In genomic region chr20:7703436-7703835, GRCh38 we compare ENCODE assay signal across 14 cellular contexts.
DNase-seq lines count a peak whose midpoint lies in the region; ATAC-seq and TF ChIP-seq lines count a peak whose summit lies in the region.
"Had no signal": no experiment of that assay in that cellular context is flagged by ENCODE, and none has a peak within 500 bp of the region (broad histone marks: within the 10 kb centered on the region; RNA-seq: fewer than 3 reads in every experiment).

No MANE protein-coding gene starts in this region.

- no peak overlapping the region for H3K4me3 Mint-ChIP-seq in mesothelial cell of epicardium

- H3K36me3 Mint-ChIP-seq in mesothelial cell of epicardium: no peaks in the 10 kb centered on the region

- peaks cover 8% of the 10 kb centered on the region for H3K27me3 Mint-ChIP-seq in mesothelial cell of epicardium (ENCODE audit: low read depth)

- ATAC-seq in HG03175 (IDR thresholded peaks at IDR 0.05; ENCODE audit: unreplicated experiment) (no peak), GM18502 (IDR thresholded peaks at IDR 0.05; ENCODE audit: poor library complexity, unreplicated experiment) (no peak)

- H3K4me1 Mint-ChIP-seq in mesothelial cell of epicardium: no peaks in the 10 kb centered on the region

- H3K9me3 Mint-ChIP-seq in mesothelial cell of epicardium: peaks cover 4% of the 10 kb centered on the region

- H3K27me3 ChIP-seq in layer of hippocampus (ENCODE audit: control insufficient read depth, insufficient read depth, low read length): no peaks in the 10 kb centered on the region
- H3K27me3 ChIP-seq: tibial nerve had no signal

- peak overlapping the region; percentile 65 for H3K27ac ChIP-seq in layer of hippocampus (ENCODE audit: low read depth, low read length)
- H3K27ac ChIP-seq: parathyroid adenoma, tibial nerve had no signal

- TF ChIP-seq CTCF in mesothelial cell of epicardium (IDR thresholded peaks at IDR 0.05; ENCODE audit: unreplicated experiment): no peak

- no peak overlapping the region for H3K27ac Mint-ChIP-seq in mesothelial cell of epicardium

- DNase-seq in NCI-H1092 (lab: John Stamatoyannopoulos, UW) (peak; percentile 80), NCI-H2081 treated with DMSO at 0.1 percent for 48 hours (lab: John Stamatoyannopoulos, UW) (peak; percentile 95), NCI-H774 (lab: John Stamatoyannopoulos, UW) (peak; percentile 89), DMS 273 treated with DMSO at 0.1 percent for 48 hours (lab: John Stamatoyannopoulos, UW) (no peak), mesothelial cell of epicardium (ENCODE audit: low spot score in 2 of 2, unreplicated experiment in 2 of 2) (no peak)
- DNase-seq: activated gamma-delta T cell; NK-92 treated with Interleukin-12 subunit alpha and Interleukin-12 subunit beta, amount 100 ng/mL, for 24 hours; small intestine; T-helper 1 cell had no signal

Comparison
In these comparisons a context has a peak if more than half of its experiments do, and no peak if none do; other contexts are left out.
1. DNase-seq: peak in NCI-H1092 (single experiment), NCI-H2081 treated with DMSO at 0.1 percent for 48 hours (single experiment) and NCI-H774 (single experiment); none in DMS 273 treated with DMSO at 0.1 percent for 48 hours (single experiment) and mesothelial cell of epicardium (0 of 2).